ENCODE assay signal across 1 cellular context in the genomic region with DNA sequence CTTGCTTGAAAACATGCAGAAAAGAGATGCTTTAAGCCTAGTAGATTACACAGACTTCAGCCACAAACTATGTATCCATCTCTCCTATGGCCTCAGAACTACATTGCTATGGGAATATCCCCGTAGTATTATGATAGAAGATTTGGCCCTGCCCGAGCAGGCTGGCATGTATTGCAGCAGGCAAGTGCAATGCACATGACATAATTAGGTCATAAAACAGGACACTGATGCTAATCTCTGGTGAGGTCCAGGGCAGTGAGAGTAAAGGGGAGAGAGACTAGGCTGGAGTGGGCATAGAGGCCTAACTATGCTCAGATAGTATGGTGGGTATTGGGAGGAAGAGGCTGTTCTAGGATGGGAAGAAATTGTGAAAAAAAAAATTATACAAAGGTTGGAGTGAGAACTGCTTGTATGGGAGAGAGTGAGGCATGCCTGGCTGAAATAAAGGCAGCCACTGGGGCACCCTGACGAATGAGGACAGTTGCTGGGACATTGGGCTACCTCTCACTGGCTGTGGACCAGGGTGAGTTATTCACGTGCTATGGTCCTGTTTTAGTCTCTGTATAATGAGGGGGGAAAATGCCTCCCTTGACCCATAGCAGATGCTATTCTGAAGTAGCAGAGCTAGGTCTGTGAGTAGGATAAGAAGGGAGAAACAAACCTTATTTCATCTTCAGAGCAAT.
TF ChIP-seq lines count a peak whose summit lies in the region.

No MANE protein-coding gene starts in this region.

TF ChIP-seq in HepG2, 621 proteins besides CTCF, POLR2A, EP300 and RAD21:
- TF ChIP-seq U2AF1 (optimal IDR thresholded peaks at IDR 0.05; ENCODE audit: low read depth, low read length), result no peak
- no peak for TF ChIP-seq NPAS2 (CRISPR knock-in tag; IDR thresholded peaks at IDR 0.05; ENCODE audit: borderline replicate concordance)
- no peak for TF ChIP-seq RFXAP (CRISPR knock-in tag; IDR thresholded peaks at IDR 0.05; ENCODE audit: borderline replicate concordance)
